In the genomic region with DNA sequence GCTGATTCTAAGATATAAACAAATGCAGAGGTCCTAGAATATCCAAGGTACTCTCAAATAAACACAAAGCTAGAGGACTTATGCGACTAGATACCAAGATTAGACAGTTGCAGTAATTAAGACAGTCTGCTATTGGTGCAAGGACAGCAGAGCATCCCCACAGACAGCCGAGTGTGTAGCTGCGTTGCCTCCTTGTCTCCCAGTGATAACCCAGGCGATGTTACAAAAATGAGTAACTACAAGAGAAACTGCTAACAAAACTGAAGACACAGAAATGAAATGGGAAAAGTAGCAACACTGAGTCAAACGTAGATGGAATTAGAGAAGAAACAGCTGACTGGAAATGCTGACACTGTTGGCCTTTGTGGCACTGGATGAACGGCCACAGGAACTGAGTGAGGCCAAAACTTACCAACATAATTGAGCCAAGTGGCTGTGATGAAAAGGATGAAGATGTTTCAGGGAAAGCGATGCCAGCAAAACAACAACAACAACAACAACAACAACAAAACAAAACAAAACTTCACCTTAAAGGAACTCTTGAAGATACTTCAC, we compare ENCODE assay signal across 24 cellular contexts. TPM values are rescaled to one million over a fixed set of nuclear protein-coding genes. Genes with fewer than 3 reads are reported as not detected.
DNase-seq lines count a peak whose midpoint lies in the region; ATAC-seq and TF ChIP-seq lines count a peak whose summit lies in the region.
"Had no signal": no experiment of that assay in that cellular context is flagged by ENCODE, and none has a peak within 500 bp of the region (broad histone marks: within the 10 kb centered on the region; RNA-seq: fewer than 3 reads in every experiment).

No MANE protein-coding gene starts in this region.

- DNase-seq in IMR-90 = no peak
- DNase-seq in nephron progenitor cell = no peak
- DNase-seq in activated CD4-positive, alpha-beta T cell treated with anti-CD3 and anti-CD28 coated beads, Interleukin-2, amount 10 ng/mL, durations not matched to agents 7 days and 5 days = no peak
- no peak for DNase-seq in activated CD4-positive, alpha-beta T cell treated with anti-CD3 and anti-CD28 coated beads for 36 hours
- no peak for DNase-seq in hypothalamus (lab: John Stamatoyannopoulos, UW)
- no peak for DNase-seq in HuH-7 (ENCODE audit: low spot score)
- DNase-seq: Caco-2; CD8-positive, alpha-beta T cell; Kasumi-1; MG63; NCI-H1105 treated with DMSO at 0.1 percent for 48 hours; NCI-H146; NCI-H1930; NCI-H2107; NCI-H524 treated with DMSO at 0.1 percent for 48 hours; NCI-H82; NK-92 treated with Interleukin-12 subunit alpha and Interleukin-12 subunit beta, amount 100 ng/mL, for 24 hours; PC-9; RPMI8226; SHP77 had no signal

- H3K14ac ChIP-seq in IMR-90 (replicated peaks; ENCODE audit: low read depth, low read length) = 0 out of 2 replicates have a peak overlapping the region, but pooled peaks have one; percentile 13

- H3K18ac ChIP-seq in IMR-90 (ENCODE audit: low read depth, low read length) = no peak overlapping the region

- H3K9ac ChIP-seq in IMR-90 (ENCODE audit: low read depth, low read length) = no peak overlapping the region

- H3K27me3 ChIP-seq in IMR-90 (ENCODE audit: control insufficient read depth, insufficient read depth, low read length) = no peaks in the 10 kb centered on the region
- H3K27me3 ChIP-seq: MG63 had no signal

- 0 out of 2 replicates have a peak, but pooled peaks have one; percentile 32 for ATAC-seq in IMR-90 (ENCODE audit: low read depth)
- peak; percentile 64 for ATAC-seq in activated T-helper 17 cell treated with anti-CD3 and anti-CD28 coated beads, Interleukin-2, amount 50 U/mL, for 72 hours (replicated peaks)
- ATAC-seq in activated CD4-positive, alpha-beta T cell treated with anti-CD3 and anti-CD28 coated beads for 36 hours = no peak
- ATAC-seq: CD8-positive, alpha-beta T cell; HCT116 had no signal

- no peak for TF ChIP-seq POLR2A in IMR-90 (IDR thresholded peaks at IDR 0.05; ENCODE audit: low read depth, low read length)

- H2AFZ ChIP-seq in IMR-90 (replicated peaks; ENCODE audit: low read length, poor library complexity) = no peak overlapping the region
- H2AFZ ChIP-seq: PC-9 had no signal

- no peaks in the 10 kb centered on the region for H3K9me3 Mint-ChIP-seq in activated T-helper 17 cell treated with anti-CD3 and anti-CD28 coated beads, Interleukin-2, amount 50 U/mL, for 72 hours
- no peaks in the 10 kb centered on the region for H3K9me3 Mint-ChIP-seq in nephron progenitor cell
- H3K9me3 Mint-ChIP-seq in activated CD4-positive, alpha-beta T cell treated with anti-CD3 and anti-CD28 coated beads, Interleukin-2, amount 10 ng/mL, durations not matched to agents 7 days and 5 days = no peaks in the 10 kb centered on the region
- H3K9me3 Mint-ChIP-seq in activated CD4-positive, alpha-beta T cell treated with anti-CD3 and anti-CD28 coated beads for 36 hours (ENCODE audit: low read depth) = no peaks in the 10 kb centered on the region
- H3K9me3 Mint-ChIP-seq: CD8-positive, alpha-beta T cell had no signal

- H4K20me1 ChIP-seq in IMR-90 (ENCODE audit: insufficient read depth, low read length) = no peaks in the 10 kb centered on the region

- no peak overlapping the region for H3K4ac ChIP-seq in IMR-90 (ENCODE audit: low read depth, low read length)

- BruUV-seq in IMR-90 (replicated peaks; lab: Mats Ljungman, UMichigan) = no TSS peak

- no CpG with 5 or more reads among the region's 7 CpGs for WGBS in IMR-90 (ENCODE audit: extremely low coverage in 2 of 2, insufficient read length in 1 of 2), 2 experiments

- intact Hi-C loops in IMR-90 (cut with micrococcal nuclease) = no loop called here
- intact Hi-C loops in activated CD4-positive, alpha-beta T cell treated with anti-CD3 and anti-CD28 coated beads for 36 hours (cut with DNase I, micrococcal nuclease) = no loop called here

- TF ChIP-seq CTCF in IMR-90 (conservative IDR thresholded peaks at IDR 0.05; ENCODE audit: low read depth, low read length) (no peak), nephron progenitor cell (IDR thresholded peaks at IDR 0.05) (no peak)

- dilution Hi-C loops in IMR-90 (cut with HindIII; ENCODE audit: low sequenced_read_pairs, unreplicated experiment) = no loop called here

- H2AK5ac ChIP-seq in IMR-90 (ENCODE audit: low read depth, low read length) = no peak overlapping the region; the same call in 1 of the 2 replicates

- H3K36me3 ChIP-seq in IMR-90 (ENCODE audit: control insufficient read depth, insufficient read depth, low read length) = no peaks in the 10 kb centered on the region
- H3K36me3 ChIP-seq: MG63 had no signal

- H4K8ac ChIP-seq in IMR-90 (ENCODE audit: low read depth in 2 of 2, low read length in 2 of 2) = no peak overlapping the region

- no peak overlapping the region for H2BK5ac ChIP-seq in IMR-90 (ENCODE audit: low read depth, low read length, poor library complexity, severe bottlenecking)

- peaks cover 3% of the 10 kb centered on the region for H3K27me3 Mint-ChIP-seq in activated T-helper 17 cell treated with anti-CD3 and anti-CD28 coated beads, Interleukin-2, amount 50 U/mL, for 72 hours
- H3K27me3 Mint-ChIP-seq in nephron progenitor cell (ENCODE audit: low read depth, poor library complexity) = no peaks in the 10 kb centered on the region
- H3K27me3 Mint-ChIP-seq in activated CD4-positive, alpha-beta T cell treated with anti-CD3 and anti-CD28 coated beads, Interleukin-2, amount 10 ng/mL, durations not matched to agents 7 days and 5 days = no peaks in the 10 kb centered on the region
- no peaks in the 10 kb centered on the region for H3K27me3 Mint-ChIP-seq in activated CD4-positive, alpha-beta T cell treated with anti-CD3 and anti-CD28 coated beads for 36 hours

- no peaks in the 10 kb centered on the region; the same call in 1 of the 2 replicates for H3K4me1 ChIP-seq in IMR-90 (ENCODE audit: control insufficient read depth, insufficient read depth, low read length)

- no peak overlapping the region for H4K91ac ChIP-seq in IMR-90 (ENCODE audit: insufficient read depth, low read depth, low read length)

- no peak for TF ChIP-seq RAD21 in IMR-90 (IDR thresholded peaks at IDR 0.05; ENCODE audit: low read length)

- H2BK120ac ChIP-seq in IMR-90 (ENCODE audit: low read depth, low read length) = no peak overlapping the region; the same call in 1 of the 2 replicates

- H3K4me1 Mint-ChIP-seq in activated T-helper 17 cell treated with anti-CD3 and anti-CD28 coated beads, Interleukin-2, amount 50 U/mL, for 72 hours = peaks cover 5% of the 10 kb centered on the region
- peaks cover 16% of the 10 kb centered on the region for H3K4me1 Mint-ChIP-seq in nephron progenitor cell
- no peaks in the 10 kb centered on the region for H3K4me1 Mint-ChIP-seq in activated CD4-positive, alpha-beta T cell treated with anti-CD3 and anti-CD28 coated beads, Interleukin-2, amount 10 ng/mL, durations not matched to agents 7 days and 5 days
- H3K4me1 Mint-ChIP-seq in activated CD4-positive, alpha-beta T cell treated with anti-CD3 and anti-CD28 coated beads for 36 hours = peaks cover 3% of the 10 kb centered on the region

- POLR2A ChIA-PET in IMR-90 (lab: Charles Lee; ENCODE audit: unreplicated experiment) = no interaction called here
- POLR2A ChIA-PET in activated CD4-positive, alpha-beta T cell treated with anti-CD3 and anti-CD28 coated beads, Interleukin-2, amount 10 ng/mL, durations not matched to agents 7 days and 5 days (lab: Charles Lee) = no interaction called here
- POLR2A ChIA-PET in activated CD4-positive, alpha-beta T cell treated with anti-CD3 and anti-CD28 coated beads for 36 hours (lab: Charles Lee) = no interaction called here

- in situ Hi-C loops in IMR-90 (cut with MboI; ENCODE audit: low sequenced_read_pairs) = no loop called here

- H3K9me1 ChIP-seq in IMR-90 (ENCODE audit: insufficient read depth, low read length) = no peaks in the 10 kb centered on the region; the same call in 1 of the 2 replicates

- peaks cover 11 to 21% of the 10 kb centered on the region in 2 experiments for H3K79me1 ChIP-seq in IMR-90 (ENCODE audit: low read depth in 1 of 2, low read length in 2 of 2)

- H3K9me3 ChIP-seq in IMR-90 (ENCODE audit: control insufficient read depth, insufficient read depth, low read length) = no peaks in the 10 kb centered on the region
- H3K9me3 ChIP-seq: Caco-2, MG63 had no signal

- no peak overlapping the region for H3K4me3 ChIP-seq in IMR-90 (ENCODE audit: insufficient read depth, low read depth, low read length)
- H3K4me3 ChIP-seq: MG63, PC-9 had no signal

- CTCF ChIA-PET in IMR-90 (lab: Yijun Ruan, JAX) = no interaction called here
- CTCF ChIA-PET in activated CD4-positive, alpha-beta T cell treated with anti-CD3 and anti-CD28 coated beads, Interleukin-2, amount 10 ng/mL, durations not matched to agents 7 days and 5 days (lab: Charles Lee) = interaction anchor here (0.6 kb wide), 1 partner anchor 23 kb away, joined by 4 read pairs; no protein-coding TSS in a partner anchor
- CTCF ChIA-PET in activated CD4-positive, alpha-beta T cell treated with anti-CD3 and anti-CD28 coated beads for 36 hours (lab: Charles Lee) = interaction anchor here (0.6 kb wide), 1 partner anchor 75 kb away, joined by 3 read pairs; no protein-coding TSS in a partner anchor

- H2BK20ac ChIP-seq in IMR-90 (ENCODE audit: low read depth, low read length) = no peak overlapping the region

- no peak overlapping the region for H2BK15ac ChIP-seq in IMR-90 (ENCODE audit: low read depth, low read length)

- H3K36me3 Mint-ChIP-seq in activated T-helper 17 cell treated with anti-CD3 and anti-CD28 coated beads, Interleukin-2, amount 50 U/mL, for 72 hours (ENCODE audit: low read depth) = no peaks in the 10 kb centered on the region
- H3K36me3 Mint-ChIP-seq in nephron progenitor cell (ENCODE audit: low read depth) = peaks cover 22% of the 10 kb centered on the region
- H3K36me3 Mint-ChIP-seq in activated CD4-positive, alpha-beta T cell treated with anti-CD3 and anti-CD28 coated beads, Interleukin-2, amount 10 ng/mL, durations not matched to agents 7 days and 5 days (ENCODE audit: low read depth) = no peaks in the 10 kb centered on the region
- no peaks in the 10 kb centered on the region for H3K36me3 Mint-ChIP-seq in activated CD4-positive, alpha-beta T cell treated with anti-CD3 and anti-CD28 coated beads for 36 hours (ENCODE audit: low read depth)
- H3K36me3 Mint-ChIP-seq: CD8-positive, alpha-beta T cell had no signal

- H2AK9ac ChIP-seq in IMR-90 (replicated peaks; ENCODE audit: low read depth, low read length, poor library complexity) = no peak overlapping the region

- 0 out of 2 replicates have a peak overlapping the region, but pooled peaks have one; percentile 28 for H3K4me2 ChIP-seq in IMR-90 (ENCODE audit: low read depth, low read length)
- H3K4me2 ChIP-seq: PC-9 had no signal

- no peak overlapping the region for H3K27ac ChIP-seq in IMR-90 (ENCODE audit: insufficient read depth, low read length)
- H3K27ac ChIP-seq: C4-2B, HL-60, PC-9 had no signal

- no peak overlapping the region for H4K5ac ChIP-seq in IMR-90 (ENCODE audit: low read depth, low read length)

- H3K4me3 Mint-ChIP-seq in activated T-helper 17 cell treated with anti-CD3 and anti-CD28 coated beads, Interleukin-2, amount 50 U/mL, for 72 hours = no peak overlapping the region
- H3K4me3 Mint-ChIP-seq in nephron progenitor cell = no peak overlapping the region
- no peak overlapping the region for H3K4me3 Mint-ChIP-seq in activated CD4-positive, alpha-beta T cell treated with anti-CD3 and anti-CD28 coated beads, Interleukin-2, amount 10 ng/mL, durations not matched to agents 7 days and 5 days
- no peak overlapping the region for H3K4me3 Mint-ChIP-seq in activated CD4-positive, alpha-beta T cell treated with anti-CD3 and anti-CD28 coated beads for 36 hours
- H3K4me3 Mint-ChIP-seq: CD8-positive, alpha-beta T cell had no signal

- 0 out of 2 replicates have a peak overlapping the region, but pooled peaks have one; percentile 24 for H3K23ac ChIP-seq in IMR-90 (ENCODE audit: low read depth, low read length)

- H3K27ac Mint-ChIP-seq in activated T-helper 17 cell treated with anti-CD3 and anti-CD28 coated beads, Interleukin-2, amount 50 U/mL, for 72 hours = no peak overlapping the region
- peak overlapping the region; percentile 23 for H3K27ac Mint-ChIP-seq in nephron progenitor cell
- H3K27ac Mint-ChIP-seq in activated CD4-positive, alpha-beta T cell treated with anti-CD3 and anti-CD28 coated beads, Interleukin-2, amount 10 ng/mL, durations not matched to agents 7 days and 5 days = no peak overlapping the region
- H3K27ac Mint-ChIP-seq in activated CD4-positive, alpha-beta T cell treated with anti-CD3 and anti-CD28 coated beads for 36 hours = no peak overlapping the region
- H3K27ac Mint-ChIP-seq: CD8-positive, alpha-beta T cell had no signal

- no peak overlapping the region for H3K56ac ChIP-seq in IMR-90 (ENCODE audit: extremely low read depth, insufficient read depth, low read length)

RNA-seq across cellular contexts. Expression of gene BAIAP2L1, which starts 54.3 kb away (rescaled TPM):
- total RNA-seq in IMR-90 (2012; rRNA removed) = 2.2 TPM in 2 replicates
- polyA plus RNA-seq in IMR-90 (2012; rRNA removed) = 5.8 and 6.0 TPM in 2 replicates
- polyA plus RNA-seq in IMR-90 (2012; cell fraction: cytosol; rRNA removed) = 4.7 and 5.4 TPM in 2 replicates
- polyA plus RNA-seq in IMR-90 (2012; cell fraction: nucleus; rRNA removed; ENCODE audit: low replicate concordance) = 6.3 and 8.4 TPM in 2 replicates
- total RNA-seq in activated T-helper 17 cell treated with anti-CD3 and anti-CD28 coated beads, Interleukin-2, amount 50 U/mL, for 72 hours = 1 to 10 TPM; 1.2 to 6.0 TPM
- under 1 TPM; 0.40 to 0.42 TPM for total RNA-seq in activated CD4-positive, alpha-beta T cell treated with anti-CD3 and anti-CD28 coated beads, Interleukin-2, amount 10 ng/mL, durations not matched to agents 7 days and 5 days
- 1 to 10 TPM; 2.3 to 3.0 TPM for total RNA-seq in activated CD4-positive, alpha-beta T cell treated with anti-CD3 and anti-CD28 coated beads for 36 hours
